1 cellular context compared by ENCODE assay signal in genomic region chr6:99393698-99394531, GRCh38.
TF ChIP-seq lines count a peak whose summit lies in the region.

Gene COQ3 (minus strand): TSS chr6:99394195. CDS start chr6:99394179, 16 bp downstream.

TF ChIP-seq in HepG2, 621 proteins besides CTCF, POLR2A, EP300 and RAD21 (continued from another document and continues in another):
- TF ChIP-seq ZNF318 (CRISPR knock-in tag; IDR thresholded peaks at IDR 0.05) (peak; percentile 88; the same call in 1 of the 2 replicates), ZSCAN9 (CRISPR knock-in tag; IDR thresholded peaks at IDR 0.05; ENCODE audit: borderline replicate concordance) (no peak; the same call in 1 of the 2 replicates), HES4 (CRISPR knock-in tag; IDR thresholded peaks at IDR 0.05; ENCODE audit: borderline replicate concordance) (peak; percentile 63; the same call in 1 of the 2 replicates), ZNF567 (CRISPR knock-in tag; IDR thresholded peaks at IDR 0.05; ENCODE audit: borderline replicate concordance) (peak; percentile 57; the same call in 1 of the 2 replicates), ZNF343 (CRISPR knock-in tag; IDR thresholded peaks at IDR 0.05) (0 out of 2 replicates have a peak, but pooled peaks have one; percentile 25), MZF1 (CRISPR knock-in tag; IDR thresholded peaks at IDR 0.05; ENCODE audit: borderline replicate concordance) (peak; percentile 82; the same call in 1 of the 2 replicates), ZNF34 (CRISPR knock-in tag; IDR thresholded peaks at IDR 0.05; ENCODE audit: borderline replicate concordance) (peak; percentile 53; the same call in 1 of the 2 replicates), FOXC1 (CRISPR knock-in tag; IDR thresholded peaks at IDR 0.05; ENCODE audit: borderline replicate concordance) (peak; percentile 80), CREB1 (IDR thresholded peaks at IDR 0.05) (no peak), CREB1 (CRISPR knock-in tag; IDR thresholded peaks at IDR 0.05) (peak; percentile 37; the same call in 1 of the 2 replicates), MXD3 (CRISPR knock-in tag; IDR thresholded peaks at IDR 0.05) (peak; percentile 36; the same call in 1 of the 2 replicates), RXRA (CRISPR knock-in tag; IDR thresholded peaks at IDR 0.05) (peak; percentile 46; the same call in 1 of the 2 replicates), FOXK2 (IDR thresholded peaks at IDR 0.05) (no peak), TBX2 (CRISPR knock-in tag; IDR thresholded peaks at IDR 0.05; ENCODE audit: borderline replicate concordance) (peak; percentile 53), RELA (CRISPR knock-in tag; IDR thresholded peaks at IDR 0.05) (no peak), ZNF687 (CRISPR knock-in tag; IDR thresholded peaks at IDR 0.05) (peak; percentile 92), MIER3 (CRISPR knock-in tag; IDR thresholded peaks at IDR 0.05; ENCODE audit: borderline replicate concordance) (no peak), PHF8 (CRISPR knock-in tag; IDR thresholded peaks at IDR 0.05) (peak; percentile 86), ESRRA (CRISPR knock-in tag; IDR thresholded peaks at IDR 0.05; ENCODE audit: low read depth) (0 out of 2 replicates have a peak, but pooled peaks have one; percentile 61), NR2C2 (CRISPR knock-in tag; IDR thresholded peaks at IDR 0.05; ENCODE audit: borderline replicate concordance) (peak; percentile 69), JUN (CRISPR knock-in tag; IDR thresholded peaks at IDR 0.05) (peak; percentile 25; the same call in 1 of the 2 replicates), YEATS2 (CRISPR knock-in tag; IDR thresholded peaks at IDR 0.05; ENCODE audit: borderline replicate concordance) (peak; percentile 35; the same call in 1 of the 2 replicates), ZNF614 (CRISPR knock-in tag; IDR thresholded peaks at IDR 0.05; ENCODE audit: borderline replicate concordance) (peak; percentile 64; the same call in 1 of the 2 replicates), HNRNPL (IDR thresholded peaks at IDR 0.05; ENCODE audit: low read depth, low read length) (0 out of 2 replicates have a peak, but pooled peaks have one; percentile 19), ZNF451 (CRISPR knock-in tag; IDR thresholded peaks at IDR 0.05) (0 out of 2 replicates have a peak, but pooled peaks have one; percentile 57), ZNF264 (CRISPR knock-in tag; IDR thresholded peaks at IDR 0.05) (0 out of 2 replicates have a peak, but pooled peaks have one; percentile 41), SAP130 (CRISPR knock-in tag; IDR thresholded peaks at IDR 0.05; ENCODE audit: low read depth) (peak; percentile 66), SOX6 (IDR thresholded peaks at IDR 0.05) (no peak), SOX6 (CRISPR knock-in tag; IDR thresholded peaks at IDR 0.05) (no peak; the same call in 1 of the 2 replicates), ZNF562 (CRISPR knock-in tag; IDR thresholded peaks at IDR 0.05; ENCODE audit: borderline replicate concordance) (no peak), TCF7 (IDR thresholded peaks at IDR 0.05; ENCODE audit: low read depth) (no peak)
- TF ChIP-seq, protein P1, sequence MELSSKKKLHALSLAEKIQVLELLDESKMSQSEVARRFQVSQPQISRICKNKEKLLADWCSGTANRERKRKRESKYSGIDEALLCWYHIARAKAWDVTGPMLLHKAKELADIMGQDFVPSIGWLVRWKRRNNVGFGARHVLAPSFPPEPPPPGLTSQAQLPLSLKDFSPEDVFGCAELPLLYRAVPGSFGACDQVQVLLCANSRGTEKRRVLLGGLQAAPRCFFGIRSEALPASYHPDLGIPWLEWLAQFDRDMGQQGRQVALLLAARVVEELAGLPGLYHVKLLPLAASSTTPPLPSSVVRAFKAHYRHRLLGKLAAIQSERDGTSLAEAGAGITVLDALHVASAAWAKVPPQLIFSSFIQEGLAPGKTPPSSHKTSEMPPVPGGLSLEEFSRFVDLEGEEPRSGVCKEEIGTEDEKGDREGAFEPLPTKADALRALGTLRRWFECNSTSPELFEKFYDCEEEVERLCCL (CRISPR knock-in tag; IDR thresholded peaks at IDR 0.05; ENCODE audit: borderline replicate concordance), result peak; percentile 24; the same call in 1 of the 2 replicates
- TF ChIP-seq, protein P2, sequence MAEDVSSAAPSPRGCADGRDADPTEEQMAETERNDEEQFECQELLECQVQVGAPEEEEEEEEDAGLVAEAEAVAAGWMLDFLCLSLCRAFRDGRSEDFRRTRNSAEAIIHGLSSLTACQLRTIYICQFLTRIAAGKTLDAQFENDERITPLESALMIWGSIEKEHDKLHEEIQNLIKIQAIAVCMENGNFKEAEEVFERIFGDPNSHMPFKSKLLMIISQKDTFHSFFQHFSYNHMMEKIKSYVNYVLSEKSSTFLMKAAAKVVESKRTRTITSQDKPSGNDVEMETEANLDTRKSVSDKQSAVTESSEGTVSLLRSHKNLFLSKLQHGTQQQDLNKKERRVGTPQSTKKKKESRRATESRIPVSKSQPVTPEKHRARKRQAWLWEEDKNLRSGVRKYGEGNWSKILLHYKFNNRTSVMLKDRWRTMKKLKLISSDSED (CRISPR knock-in tag; IDR thresholded peaks at IDR 0.05), result no peak
- TF ChIP-seq, protein P3, sequence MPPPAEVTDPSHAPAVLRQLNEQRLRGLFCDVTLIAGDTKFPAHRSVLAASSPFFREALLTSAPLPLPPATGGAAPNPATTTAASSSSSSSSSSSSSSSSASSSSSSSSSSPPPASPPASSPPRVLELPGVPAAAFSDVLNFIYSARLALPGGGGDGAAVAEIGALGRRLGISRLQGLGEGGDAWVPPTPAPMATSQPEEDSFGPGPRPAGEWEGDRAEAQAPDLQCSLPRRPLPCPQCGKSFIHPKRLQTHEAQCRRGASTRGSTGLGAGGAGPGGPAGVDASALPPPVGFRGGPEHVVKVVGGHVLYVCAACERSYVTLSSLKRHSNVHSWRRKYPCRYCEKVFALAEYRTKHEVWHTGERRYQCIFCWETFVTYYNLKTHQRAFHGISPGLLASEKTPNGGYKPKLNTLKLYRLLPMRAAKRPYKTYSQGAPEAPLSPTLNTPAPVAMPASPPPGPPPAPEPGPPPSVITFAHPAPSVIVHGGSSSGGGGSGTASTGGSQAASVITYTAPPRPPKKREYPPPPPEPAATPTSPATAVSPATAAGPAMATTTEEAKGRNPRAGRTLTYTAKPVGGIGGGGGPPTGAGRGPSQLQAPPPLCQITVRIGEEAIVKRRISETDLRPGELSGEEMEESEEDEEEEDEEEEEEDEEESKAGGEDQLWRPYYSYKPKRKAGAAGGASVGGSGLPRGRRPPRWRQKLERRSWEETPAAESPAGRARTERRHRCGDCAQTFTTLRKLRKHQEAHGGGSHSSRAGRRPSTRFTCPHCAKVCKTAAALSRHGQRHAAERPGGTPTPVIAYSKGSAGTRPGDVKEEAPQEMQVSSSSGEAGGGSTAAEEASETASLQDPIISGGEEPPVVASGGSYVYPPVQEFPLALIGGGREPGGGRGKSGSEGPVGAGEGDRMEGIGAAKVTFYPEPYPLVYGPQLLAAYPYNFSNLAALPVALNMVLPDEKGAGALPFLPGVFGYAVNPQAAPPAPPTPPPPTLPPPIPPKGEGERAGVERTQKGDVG (CRISPR knock-in tag; IDR thresholded peaks at IDR 0.05; ENCODE audit: borderline replicate concordance), result peak; percentile 30; the same call in 1 of the 2 replicates
